11 cellular contexts compared by ENCODE assay signal in the genomic region with DNA sequence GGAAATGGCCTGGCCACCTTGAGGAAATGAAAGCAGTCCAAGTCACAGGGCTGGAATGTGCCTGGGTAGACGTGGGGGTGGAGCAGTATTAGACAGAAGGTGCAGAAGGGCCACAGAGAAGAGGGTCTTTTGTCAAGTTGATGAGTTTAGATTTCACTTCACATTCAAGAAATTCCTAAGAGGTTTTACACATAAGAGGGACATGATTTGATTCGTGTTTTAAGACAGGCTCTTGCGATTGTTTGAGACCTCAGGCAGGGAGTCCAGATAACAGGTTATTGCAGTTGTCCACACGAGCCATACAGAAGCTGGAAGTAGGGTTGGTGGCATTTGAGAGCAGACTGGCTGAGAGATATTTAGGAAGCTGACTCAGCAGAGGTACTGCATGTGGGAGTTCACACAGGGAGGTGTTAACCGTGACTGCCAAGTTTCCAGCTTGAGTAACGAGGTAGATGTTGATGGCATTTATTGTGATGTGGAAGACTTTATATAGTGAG.
A peak's percentile ranks its signal among the peaks of the same experiment; 100 is the strongest.
DNase-seq lines count a peak whose midpoint lies in the region; ATAC-seq and TF ChIP-seq lines count a peak whose summit lies in the region.
"Had no signal": no experiment of that assay in that cellular context is flagged by ENCODE, and none has a peak within 500 bp of the region (broad histone marks: within the 10 kb centered on the region; RNA-seq: fewer than 3 reads in every experiment).

No MANE protein-coding gene starts in this region.

- intact Hi-C loops in Calu3 (cut with micrococcal nuclease; ENCODE audit: unreplicated experiment): no loop called here
- intact Hi-C loops in natural killer cell (cut with micrococcal nuclease): no loop called here
- intact Hi-C loops in uterus (cut with DNase I; ENCODE audit: low total_unique reads): no loop called here

- H3K4me3 Mint-ChIP-seq in Calu3 (ENCODE audit: low read depth, unreplicated experiment): no peak overlapping the region
- H3K4me3 Mint-ChIP-seq in natural killer cell: peak overlapping the region; percentile 58

- H3K36me3 Mint-ChIP-seq in Calu3 (ENCODE audit: insufficient read depth, unreplicated experiment) (no peaks in the 10 kb centered on the region), natural killer cell (no peaks in the 10 kb centered on the region)

- peak; percentile 6 for DNase-seq in Calu3
- DNase-seq in astrocyte of the hippocampus (ENCODE audit: low read depth, low spot score): peak; percentile 63
- DNase-seq in natural killer cell: peak; percentile 26
- no peak for DNase-seq in NCI-H2107 treated with DMSO at 0.1 percent for 48 hours (lab: John Stamatoyannopoulos, UW; ENCODE audit: unreplicated experiment)
- DNase-seq in NCI-H524 (lab: John Stamatoyannopoulos, UW): no peak
- no peak for DNase-seq in uterus
- DNase-seq: activated CD4-positive, CD25-positive, alpha-beta regulatory T cell; MG63; PC-3 had no signal

- TF ChIP-seq CTCF in Calu3 (IDR thresholded peaks at IDR 0.05; ENCODE audit: unreplicated experiment) (no peak), natural killer cell (IDR thresholded peaks at IDR 0.05) (no peak), uterus (IDR thresholded peaks at IDR 0.05) (no peak)

- H3K27me3 Mint-ChIP-seq in Calu3 (ENCODE audit: unreplicated experiment): no peaks in the 10 kb centered on the region
- H3K27me3 Mint-ChIP-seq in natural killer cell (ENCODE audit: low read depth in 2 of 2): no peaks in the 10 kb centered on the region

- no peaks in the 10 kb centered on the region for H3K9me3 ChIP-seq in uterus
- H3K9me3 ChIP-seq: MG63 had no signal

- no TSS peak for BruUV-seq in Calu3 (replicated peaks; lab: Mats Ljungman, UMichigan)

- no peak overlapping the region for H3K27ac ChIP-seq in uterus

- H3K4me1 ChIP-seq in uterus: no peaks in the 10 kb centered on the region

- no peaks in the 10 kb centered on the region for H3K27me3 ChIP-seq in uterus
- H3K27me3 ChIP-seq: MG63 had no signal

- H3K9me3 Mint-ChIP-seq in Calu3 (ENCODE audit: low read depth, unreplicated experiment) (no peaks in the 10 kb centered on the region), natural killer cell (no peaks in the 10 kb centered on the region)

- CTCF ChIA-PET in Calu3 (lab: Charles Lee): no interaction called here

- no peaks in the 10 kb centered on the region for H3K36me3 ChIP-seq in uterus
- H3K36me3 ChIP-seq: MG63 had no signal

- no peak for TF ChIP-seq POLR2A in uterus (IDR thresholded peaks at IDR 0.05)

- peaks cover 11% of the 10 kb centered on the region for H3K4me1 Mint-ChIP-seq in Calu3 (ENCODE audit: low read depth, unreplicated experiment)
- peaks cover 38 to 41% of the 10 kb centered on the region in 2 donors for H3K4me1 Mint-ChIP-seq in natural killer cell

- no peak overlapping the region for H3K4me3 ChIP-seq in uterus
- H3K4me3 ChIP-seq: MG63 had no signal

- H3K27ac Mint-ChIP-seq in Calu3 (ENCODE audit: unreplicated experiment): no peak overlapping the region
- H3K27ac Mint-ChIP-seq in natural killer cell: peak overlapping the region; percentile 24 to 78

- ATAC-seq in GM18867 (IDR thresholded peaks at IDR 0.05; ENCODE audit: unreplicated experiment) (peak; percentile 49), natural killer cell (peak; percentile 88 to 94 (median 89)), HG02610 (IDR thresholded peaks at IDR 0.05; ENCODE audit: unreplicated experiment) (no peak)
- ATAC-seq: PC-3 had no signal

Comparison
In these comparisons a context has a peak if more than half of its experiments do, and no peak if none do; other contexts are left out.
1. DNase-seq: peak in Calu3 (single experiment), astrocyte of the hippocampus (single experiment) and natural killer cell (single experiment); none in NCI-H2107 treated with DMSO at 0.1 percent for 48 hours (single experiment), NCI-H524 (0 of 2) and uterus (0 of 2).